Comparison of ENCODE assay signal across 8 cellular contexts in the genomic region with DNA sequence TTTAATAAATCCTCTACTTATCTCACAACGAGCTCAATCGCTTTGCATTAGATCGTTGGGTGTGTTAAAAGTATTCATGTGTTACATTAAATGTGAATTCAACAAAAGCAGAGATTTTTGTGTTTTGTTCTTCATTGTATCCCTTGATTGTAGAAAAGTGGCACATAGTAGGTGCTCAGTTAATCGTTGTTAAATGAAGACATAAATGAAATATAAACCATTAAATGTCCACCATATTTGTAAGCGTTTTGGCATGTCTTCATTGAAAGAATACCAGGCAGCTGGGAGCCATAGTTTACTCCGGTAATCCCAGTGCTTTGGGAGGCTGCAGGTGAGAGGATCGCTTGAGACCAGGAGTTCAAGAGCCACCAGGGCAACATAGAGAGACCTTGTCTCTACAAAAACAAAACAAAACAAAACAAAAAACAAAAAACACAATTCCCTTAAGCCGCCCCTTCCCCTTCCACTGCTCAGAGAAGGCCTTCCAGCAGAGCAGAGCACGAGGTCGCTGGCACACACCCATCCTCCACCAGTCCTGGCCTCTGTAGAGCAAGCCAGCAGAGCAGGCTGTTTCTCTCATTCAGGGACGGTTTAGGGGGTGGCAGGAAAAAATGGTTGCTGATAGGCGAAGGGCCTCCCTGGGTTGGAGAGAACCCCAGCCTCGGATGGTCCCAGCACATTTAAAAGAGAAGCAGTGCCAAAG. TPM values are rescaled to one million over a fixed set of nuclear protein-coding genes. Genes with fewer than 3 reads are reported as not detected.
DNase-seq lines count a peak whose midpoint lies in the region; ATAC-seq and TF ChIP-seq lines count a peak whose summit lies in the region.

No MANE protein-coding gene starts in this region.

- TF ChIP-seq CTCF in WTC11 (IDR thresholded peaks at IDR 0.05), result no peak
- no peak for TF ChIP-seq CTCF in foreskin fibroblast (IDR thresholded peaks at IDR 0.05; ENCODE audit: low read depth, low read length)

- peaks cover 29% of the 10 kb centered on the region for H3K4me1 ChIP-seq in HUES6 (ENCODE audit: control insufficient read depth, insufficient read depth, low read length)

- POLR2A ChIA-PET in WTC11 (lab: Charles Lee), result interaction anchor here (1.1 to 2.0 kb wide), 4 partner anchors 11 to 229 kb away, joined by 4 to 11 read pairs (median 5); no protein-coding TSS in a partner anchor

- DNase-seq in D341Med (ENCODE audit: low spot score), result peak; percentile 42
- DNase-seq in WTC11 (ENCODE audit: low spot score), result no peak
- peak in 1 of 2 donors; percentile 57 for DNase-seq in foreskin fibroblast
- peak; percentile 86 for DNase-seq in posterior vena cava (ENCODE audit: low spot score)
- DNase-seq in NK-92 (lab: John Stamatoyannopoulos, UW; ENCODE audit: unreplicated experiment), result no peak
- no peak for DNase-seq in DMS79 treated with DMSO at 0.1 percent for 48 hours (lab: John Stamatoyannopoulos, UW)

- no peaks in the 10 kb centered on the region for H3K36me3 ChIP-seq in HUES6 (ENCODE audit: control insufficient read depth, insufficient read depth, low read length)

- no peak overlapping the region for H3K27ac Mint-ChIP-seq in WTC11

- peak overlapping the region; percentile 71 for H3K4me3 ChIP-seq in HUES6 (ENCODE audit: low read depth, low read length)
- H3K4me3 ChIP-seq in foreskin fibroblast (ENCODE audit: low read depth in 1 of 2, low read length in 2 of 2), result peak overlapping the region; percentile 77 to 87

- peak overlapping the region; percentile 51 for H3K4me3 Mint-ChIP-seq in WTC11

- peaks cover 10% of the 10 kb centered on the region; the same call in 1 of the 2 replicates for H3K27me3 Mint-ChIP-seq in WTC11 (ENCODE audit: low read depth)

- H3K4me1 Mint-ChIP-seq in WTC11, result peaks cover 38% of the 10 kb centered on the region

- H3K9me3 Mint-ChIP-seq in WTC11, result no peaks in the 10 kb centered on the region

- ATAC-seq in GM21360 (IDR thresholded peaks at IDR 0.05; ENCODE audit: unreplicated experiment) (peak; percentile 29), WTC11 (peak; percentile 9)

- no peaks in the 10 kb centered on the region for H3K27me3 ChIP-seq in HUES6 (ENCODE audit: control insufficient read depth, insufficient read depth, low read length)

- peak overlapping the region; percentile 72 for H3K9ac ChIP-seq in HUES6 (ENCODE audit: low read length)

- no peaks in the 10 kb centered on the region for H3K36me3 Mint-ChIP-seq in WTC11

- H3K9me3 ChIP-seq in HUES6 (ENCODE audit: control insufficient read depth, insufficient read depth, low read depth, low read length), result no peaks in the 10 kb centered on the region

- CTCF ChIA-PET in WTC11 (lab: Charles Lee), result interaction anchor here (0.6 to 2.6 kb wide), 19 partner anchors 9 to 1921 kb away, joined by 3 to 21 read pairs (median 6); no protein-coding TSS in a partner anchor

- H3K27ac ChIP-seq in HUES6 (ENCODE audit: low read depth, low read length), result peak overlapping the region; percentile 47; the same call in 1 of the 2 replicates

- intact Hi-C loops in posterior vena cava (cut with DNase I), result loop anchor here in 1 of 2 donors (10.0 kb wide), 2 partner anchors 71 to 161 kb away; no protein-coding TSS in a partner anchor

TF ChIP-seq in WTC11, 78 proteins besides CTCF, POLR2A, EP300 and RAD21:
- TF ChIP-seq NFYB (CRISPR knock-in tag; conservative IDR thresholded peaks at IDR 0.05; ENCODE audit: low read depth), result no peak
- TF ChIP-seq, protein P1, sequence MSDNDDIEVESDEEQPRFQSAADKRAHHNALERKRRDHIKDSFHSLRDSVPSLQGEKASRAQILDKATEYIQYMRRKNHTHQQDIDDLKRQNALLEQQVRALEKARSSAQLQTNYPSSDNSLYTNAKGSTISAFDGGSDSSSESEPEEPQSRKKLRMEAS (CRISPR knock-in tag; IDR thresholded peaks at IDR 0.05), result no peak
- TF ChIP-seq, protein P2, sequence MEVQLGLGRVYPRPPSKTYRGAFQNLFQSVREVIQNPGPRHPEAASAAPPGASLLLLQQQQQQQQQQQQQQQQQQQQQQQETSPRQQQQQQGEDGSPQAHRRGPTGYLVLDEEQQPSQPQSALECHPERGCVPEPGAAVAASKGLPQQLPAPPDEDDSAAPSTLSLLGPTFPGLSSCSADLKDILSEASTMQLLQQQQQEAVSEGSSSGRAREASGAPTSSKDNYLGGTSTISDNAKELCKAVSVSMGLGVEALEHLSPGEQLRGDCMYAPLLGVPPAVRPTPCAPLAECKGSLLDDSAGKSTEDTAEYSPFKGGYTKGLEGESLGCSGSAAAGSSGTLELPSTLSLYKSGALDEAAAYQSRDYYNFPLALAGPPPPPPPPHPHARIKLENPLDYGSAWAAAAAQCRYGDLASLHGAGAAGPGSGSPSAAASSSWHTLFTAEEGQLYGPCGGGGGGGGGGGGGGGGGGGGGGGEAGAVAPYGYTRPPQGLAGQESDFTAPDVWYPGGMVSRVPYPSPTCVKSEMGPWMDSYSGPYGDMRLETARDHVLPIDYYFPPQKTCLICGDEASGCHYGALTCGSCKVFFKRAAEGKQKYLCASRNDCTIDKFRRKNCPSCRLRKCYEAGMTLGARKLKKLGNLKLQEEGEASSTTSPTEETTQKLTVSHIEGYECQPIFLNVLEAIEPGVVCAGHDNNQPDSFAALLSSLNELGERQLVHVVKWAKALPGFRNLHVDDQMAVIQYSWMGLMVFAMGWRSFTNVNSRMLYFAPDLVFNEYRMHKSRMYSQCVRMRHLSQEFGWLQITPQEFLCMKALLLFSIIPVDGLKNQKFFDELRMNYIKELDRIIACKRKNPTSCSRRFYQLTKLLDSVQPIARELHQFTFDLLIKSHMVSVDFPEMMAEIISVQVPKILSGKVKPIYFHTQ (CRISPR knock-in tag; IDR thresholded peaks at IDR 0.05), result 0 out of 2 replicates have a peak, but pooled peaks have one; percentile 29
- TF ChIP-seq, protein P3, sequence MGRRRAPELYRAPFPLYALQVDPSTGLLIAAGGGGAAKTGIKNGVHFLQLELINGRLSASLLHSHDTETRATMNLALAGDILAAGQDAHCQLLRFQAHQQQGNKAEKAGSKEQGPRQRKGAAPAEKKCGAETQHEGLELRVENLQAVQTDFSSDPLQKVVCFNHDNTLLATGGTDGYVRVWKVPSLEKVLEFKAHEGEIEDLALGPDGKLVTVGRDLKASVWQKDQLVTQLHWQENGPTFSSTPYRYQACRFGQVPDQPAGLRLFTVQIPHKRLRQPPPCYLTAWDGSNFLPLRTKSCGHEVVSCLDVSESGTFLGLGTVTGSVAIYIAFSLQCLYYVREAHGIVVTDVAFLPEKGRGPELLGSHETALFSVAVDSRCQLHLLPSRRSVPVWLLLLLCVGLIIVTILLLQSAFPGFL (CRISPR knock-in tag; IDR thresholded peaks at IDR 0.05; ENCODE audit: borderline replicate concordance), result no peak
- TF ChIP-seq, protein P4, sequence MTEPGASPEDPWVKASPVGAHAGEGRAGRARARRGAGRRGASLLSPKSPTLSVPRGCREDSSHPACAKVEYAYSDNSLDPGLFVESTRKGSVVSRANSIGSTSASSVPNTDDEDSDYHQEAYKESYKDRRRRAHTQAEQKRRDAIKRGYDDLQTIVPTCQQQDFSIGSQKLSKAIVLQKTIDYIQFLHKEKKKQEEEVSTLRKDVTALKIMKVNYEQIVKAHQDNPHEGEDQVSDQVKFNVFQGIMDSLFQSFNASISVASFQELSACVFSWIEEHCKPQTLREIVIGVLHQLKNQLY (CRISPR knock-in tag; IDR thresholded peaks at IDR 0.05), result no peak

RNA-seq across cellular contexts. Expression of a gene that starts 0.7 kb away (rescaled TPM):
- total RNA-seq in WTC11 (2021), result 29.8 to 34.3 TPM (median 31.3 TPM) in 3 replicates
- total RNA-seq in posterior vena cava, result 10 to 100 TPM; 84.7 to 90.4 TPM

RNA-seq across cellular contexts. Expression of a gene that starts 1.4 kb away (rescaled TPM):
- 2.9 to 3.5 TPM (median 3.0 TPM) in 3 replicates for total RNA-seq in WTC11 (2021)
- 1 to 10 TPM; 1.0 to 3.2 TPM for total RNA-seq in posterior vena cava

Comparison
In these comparisons a context has a peak if more than half of its experiments do, and no peak if none do; other contexts are left out.
1. DNase-seq: peak in D341Med (single experiment) and posterior vena cava (single experiment); none in WTC11 (single experiment), NK-92 (single experiment) and DMS79 treated with DMSO at 0.1 percent for 48 hours (single experiment).